Comparison of ENCODE assay signal across 16 cellular contexts in genomic region chr19:28794301-28794700, GRCh38.
A peak's percentile ranks its signal among the peaks of the same experiment; 100 is the strongest.
DNase-seq lines count a peak whose midpoint lies in the region; ATAC-seq and FAIRE-seq lines count a peak whose summit lies in the region.
"Had no signal": no experiment of that assay in that cellular context is flagged by ENCODE, and none has a peak within 500 bp of the region (broad histone marks: within the 10 kb centered on the region; RNA-seq: fewer than 3 reads in every experiment).

No MANE protein-coding gene starts in this region.

- intact Hi-C loops in Right ventricle myocardium superior (cut with DNase I) (no loop called here), Right ventricle myocardium inferior (cut with DNase I) (loop anchor here (5.0 kb wide), 2 partner anchors 68 to 88 kb away; no protein-coding TSS in a partner anchor)
- intact Hi-C loops in activated T-helper 1 cell treated with anti-CD3 and anti-CD28 coated beads, Interleukin-12 subunit alpha, Interleukin-12 subunit beta, Interleukin-2, Interleukin-4 antibody, amounts not matched to agents 30 ng/mL and 10 ng/mL and 1 ng/mL, durations not matched to agents 14 hours and 24 hours and 36 hours (cut with micrococcal nuclease), result no loop called here

- H3K4me3 Mint-ChIP-seq in activated T-helper 1 cell treated with anti-CD3 and anti-CD28 coated beads, Interleukin-12 subunit alpha, Interleukin-12 subunit beta, Interleukin-2, Interleukin-4 antibody, amounts not matched to agents 30 ng/mL and 10 ng/mL and 1 ng/mL, durations not matched to agents 14 hours and 24 hours and 36 hours, result peak overlapping the region; percentile 6
- H3K4me3 Mint-ChIP-seq: activated CD8-positive, alpha-beta T cell treated with anti-CD3 and anti-CD28 coated beads for 36 hours had no signal

- peaks cover 6% of the 10 kb centered on the region for H3K4me1 Mint-ChIP-seq in activated T-helper 1 cell treated with anti-CD3 and anti-CD28 coated beads, Interleukin-12 subunit alpha, Interleukin-12 subunit beta, Interleukin-2, Interleukin-4 antibody, amounts not matched to agents 30 ng/mL and 10 ng/mL and 1 ng/mL, durations not matched to agents 14 hours and 24 hours and 36 hours (ENCODE audit: low read depth)

- H3K36me3 Mint-ChIP-seq in activated T-helper 1 cell treated with anti-CD3 and anti-CD28 coated beads, Interleukin-12 subunit alpha, Interleukin-12 subunit beta, Interleukin-2, Interleukin-4 antibody, amounts not matched to agents 30 ng/mL and 10 ng/mL and 1 ng/mL, durations not matched to agents 14 hours and 24 hours and 36 hours (ENCODE audit: low read depth), result peaks cover 2% of the 10 kb centered on the region

- ATAC-seq in Right ventricle myocardium superior (ENCODE audit: poor library complexity) (peak; percentile 73), Right ventricle myocardium inferior (no peak), HG03196 (IDR thresholded peaks at IDR 0.05; ENCODE audit: unreplicated experiment) (no peak), GM19463 (IDR thresholded peaks at IDR 0.05; ENCODE audit: unreplicated experiment) (no peak), GM21786 (IDR thresholded peaks at IDR 0.05; ENCODE audit: unreplicated experiment) (no peak)
- ATAC-seq: activated CD8-positive, alpha-beta T cell treated with anti-CD3 and anti-CD28 coated beads for 36 hours; HepG2 had no signal

- peaks cover 24% of the 10 kb centered on the region for H3K27me3 Mint-ChIP-seq in activated T-helper 1 cell treated with anti-CD3 and anti-CD28 coated beads, Interleukin-12 subunit alpha, Interleukin-12 subunit beta, Interleukin-2, Interleukin-4 antibody, amounts not matched to agents 30 ng/mL and 10 ng/mL and 1 ng/mL, durations not matched to agents 14 hours and 24 hours and 36 hours (ENCODE audit: insufficient read depth)

- H3K36me3 ChIP-seq in iPS-15b (ENCODE audit: control insufficient read depth, insufficient read depth, low read length), result no peaks in the 10 kb centered on the region
- H3K36me3 ChIP-seq: esophagus muscularis mucosa had no signal

- no peak overlapping the region for H3K9ac ChIP-seq in iPS-15b (ENCODE audit: low read depth, low read length)

- no peaks in the 10 kb centered on the region for H3K9me3 ChIP-seq in iPS-15b (ENCODE audit: control insufficient read depth, insufficient read depth, low read length)

- H3K27ac Mint-ChIP-seq in activated T-helper 1 cell treated with anti-CD3 and anti-CD28 coated beads, Interleukin-12 subunit alpha, Interleukin-12 subunit beta, Interleukin-2, Interleukin-4 antibody, amounts not matched to agents 30 ng/mL and 10 ng/mL and 1 ng/mL, durations not matched to agents 14 hours and 24 hours and 36 hours, result no peak overlapping the region
- H3K27ac Mint-ChIP-seq: activated CD8-positive, alpha-beta T cell treated with anti-CD3 and anti-CD28 coated beads for 36 hours had no signal

- DNase-seq in Right ventricle myocardium superior (no peak), Right ventricle myocardium inferior (ENCODE audit: missing footprints) (no peak), HTR-8/SVneo (ENCODE audit: insufficient read length, low spot score) (no peak)
- no peak for DNase-seq in activated T-helper 1 cell treated with anti-CD3 and anti-CD28 coated beads, Interleukin-12 subunit alpha, Interleukin-12 subunit beta, Interleukin-2, Interleukin-4 antibody, amounts not matched to agents 30 ng/mL and 10 ng/mL and 1 ng/mL, durations not matched to agents 14 hours and 24 hours and 36 hours (ENCODE audit: low spot score)
- DNase-seq: activated CD8-positive, alpha-beta T cell treated with anti-CD3 and anti-CD28 coated beads for 36 hours; activated effector memory CD4-positive, alpha-beta T cell treated with anti-CD3 and anti-CD28 coated beads, Interleukin-2, amount 50 U/mL, for 16 hours; NCI-H1048; NCI-H2107; SIG-M5; stimulated activated naive CD4-positive, alpha-beta T cell had no signal

- FAIRE-seq in HTR-8/SVneo (lab: Jason Lieb, UNC), result no peak
- FAIRE-seq: HepG2 had no signal

- H3K4me1 ChIP-seq in iPS-15b (ENCODE audit: control insufficient read depth, insufficient read depth, low read length), result peaks cover 3% of the 10 kb centered on the region

- peaks cover 6% of the 10 kb centered on the region for H3K9me3 Mint-ChIP-seq in activated T-helper 1 cell treated with anti-CD3 and anti-CD28 coated beads, Interleukin-12 subunit alpha, Interleukin-12 subunit beta, Interleukin-2, Interleukin-4 antibody, amounts not matched to agents 30 ng/mL and 10 ng/mL and 1 ng/mL, durations not matched to agents 14 hours and 24 hours and 36 hours

- H3K4me3 ChIP-seq in iPS-15b (ENCODE audit: low read depth, low read length), result peak overlapping the region; percentile 59

- H3K27me3 ChIP-seq in iPS-15b (ENCODE audit: control insufficient read depth, insufficient read depth, low read length), result peaks cover 36% of the 10 kb centered on the region
